8 cellular contexts compared by ENCODE assay signal in the genomic region with DNA sequence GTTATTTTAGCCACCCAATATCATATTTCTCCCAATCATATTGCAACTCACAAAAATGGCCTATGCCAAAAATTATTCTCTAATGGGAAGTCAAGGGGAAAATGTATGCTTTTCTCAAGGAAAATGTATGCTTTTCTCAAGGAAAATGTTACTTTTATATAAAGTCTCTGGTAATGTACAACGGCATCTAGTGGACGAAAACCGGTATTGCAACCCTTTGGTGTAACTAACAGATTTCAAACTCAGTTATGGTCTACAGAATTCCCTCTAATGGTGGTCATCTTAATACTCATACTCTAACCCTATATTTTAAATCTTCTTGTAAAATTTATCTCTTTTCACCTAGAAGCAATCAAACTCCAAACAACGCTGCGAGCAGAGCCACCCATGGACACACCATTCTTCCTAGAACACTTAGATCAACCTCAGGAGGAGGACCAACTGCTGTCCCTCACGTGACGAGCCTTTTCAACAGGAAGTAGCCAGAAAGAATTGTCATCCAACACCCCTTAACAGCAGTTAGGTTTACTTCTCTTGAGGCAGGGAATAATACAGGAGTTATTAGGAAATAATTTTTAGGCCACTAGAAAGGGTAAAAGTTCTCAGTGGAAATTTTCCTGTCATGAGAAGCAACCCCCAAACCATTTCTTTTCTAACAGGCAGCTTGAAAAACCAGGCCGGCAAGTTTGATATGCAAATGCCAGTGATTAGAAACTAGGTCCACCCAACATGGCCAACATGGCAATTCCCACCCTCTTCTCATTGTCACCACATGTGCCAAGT. TPM values are rescaled to one million over a fixed set of nuclear protein-coding genes. Genes with fewer than 3 reads are reported as not detected.
DNase-seq lines count a peak whose midpoint lies in the region; ATAC-seq, FAIRE-seq and TF ChIP-seq lines count a peak whose summit lies in the region.

No MANE protein-coding gene starts in this region.

- DNase-seq in activated gamma-delta T cell treated with Interleukin-2 at 50 U/mL for 16 hours (peak; percentile 41), activated gamma-delta T cell (lab: John Stamatoyannopoulos, UW) (no peak), HuH-7.5 (ENCODE audit: low spot score) (peak; percentile 54), WTC11 (ENCODE audit: low spot score) (peak; percentile 34), small intestine (peak; percentile 42), ureter (ENCODE audit: low spot score) (no peak), sciatic nerve (ENCODE audit: low spot score) (no peak)

- WGBS in gastroesophageal sphincter (ENCODE audit: low coverage in 1 of 2), 2 donors, result 21 to 31% methylated on average over 6 to 8 of the region's 8 CpGs
- WGBS in small intestine, 3 donors, result 19 to 25% (median 24%) methylated on average over 8 of the region's 8 CpGs

- H3K4me1 Mint-ChIP-seq in WTC11, result peaks cover 56% of the 10 kb centered on the region

- H3K36me3 ChIP-seq in gastroesophageal sphincter (no peaks in the 10 kb centered on the region), small intestine (ENCODE audit: control insufficient read depth in 2 of 2, insufficient read depth in 2 of 2, low read length in 2 of 2) (no peaks in the 10 kb centered on the region)

- POLR2A ChIA-PET in WTC11 (lab: Charles Lee), result no interaction called here

- ATAC-seq in WTC11 (peak; percentile 18; the same call in 1 of the 2 replicates), gastroesophageal sphincter (no peak), sciatic nerve (no peak)

- intact Hi-C loops in sciatic nerve (cut with DNase I), result no loop called here

- H3K4me1 ChIP-seq in gastroesophageal sphincter, result no peaks in the 10 kb centered on the region
- peaks cover 2 to 3% of the 10 kb centered on the region in 2 donors for H3K4me1 ChIP-seq in small intestine (ENCODE audit: control insufficient read depth in 2 of 2, insufficient read depth in 1 of 2, low read depth in 1 of 2, low read length in 1 of 2)

- H3K27me3 ChIP-seq in gastroesophageal sphincter (peaks cover 7% of the 10 kb centered on the region), small intestine (ENCODE audit: control insufficient read depth in 2 of 2, insufficient read depth in 2 of 2, low read length in 2 of 2) (no peaks in the 10 kb centered on the region)

- peak overlapping the region; percentile 30 for H3K4me3 Mint-ChIP-seq in WTC11

- no peaks in the 10 kb centered on the region for H3K9me3 ChIP-seq in gastroesophageal sphincter
- H3K9me3 ChIP-seq in small intestine (ENCODE audit: control insufficient read depth, low read depth), result no peaks in the 10 kb centered on the region

- H3K27me3 Mint-ChIP-seq in WTC11 (ENCODE audit: low read depth), result no peaks in the 10 kb centered on the region

- H3K36me3 Mint-ChIP-seq in WTC11, result no peaks in the 10 kb centered on the region

- no peak for FAIRE-seq in small intestine (lab: Jason Lieb, UNC)

- no peak for TF ChIP-seq POLR2A in gastroesophageal sphincter (IDR thresholded peaks at IDR 0.05)

- CTCF ChIA-PET in WTC11 (lab: Charles Lee), result interaction anchor here (0.6 kb wide), 1 partner anchor 272 kb away, joined by 3 read pairs; no protein-coding TSS in a partner anchor

- no peaks in the 10 kb centered on the region for H3K9me3 Mint-ChIP-seq in WTC11

- H3K27ac Mint-ChIP-seq in WTC11, result peak overlapping the region; percentile 92

- no peak overlapping the region for H3K4me3 ChIP-seq in gastroesophageal sphincter
- no peak overlapping the region for H3K4me3 ChIP-seq in small intestine (ENCODE audit: low read depth in 1 of 2, low read length in 2 of 2)

- H3K27ac ChIP-seq in gastroesophageal sphincter, result no peak overlapping the region
- H3K27ac ChIP-seq in small intestine (ENCODE audit: low read depth in 1 of 2, low read length in 1 of 2), result no peak overlapping the region

- no peak for TF ChIP-seq EP300 in gastroesophageal sphincter (IDR thresholded peaks at IDR 0.05)

- TF ChIP-seq CTCF in WTC11 (IDR thresholded peaks at IDR 0.05) (peak; percentile 89), gastroesophageal sphincter (IDR thresholded peaks at IDR 0.05) (peak; percentile 63 to 84 (median 76))

TF ChIP-seq in WTC11, 78 proteins besides CTCF, POLR2A, EP300 and RAD21 (continues in another document):
- TF ChIP-seq MYBL2 (CRISPR knock-in tag; IDR thresholded peaks at IDR 0.05) (no peak), JUN (CRISPR knock-in tag; IDR thresholded peaks at IDR 0.05) (no peak), ESRRA (CRISPR knock-in tag; IDR thresholded peaks at IDR 0.05; ENCODE audit: borderline replicate concordance) (no peak), CREB1 (CRISPR knock-in tag; IDR thresholded peaks at IDR 0.05) (no peak), ATF1 (CRISPR knock-in tag; IDR thresholded peaks at IDR 0.05) (no peak), FOXK1 (CRISPR knock-in tag; IDR thresholded peaks at IDR 0.05) (no peak), FOXP1 (CRISPR knock-in tag; IDR thresholded peaks at IDR 0.05; ENCODE audit: borderline replicate concordance) (no peak), PRRX2 (CRISPR knock-in tag; IDR thresholded peaks at IDR 0.05) (no peak)
- TF ChIP-seq, protein P1, sequence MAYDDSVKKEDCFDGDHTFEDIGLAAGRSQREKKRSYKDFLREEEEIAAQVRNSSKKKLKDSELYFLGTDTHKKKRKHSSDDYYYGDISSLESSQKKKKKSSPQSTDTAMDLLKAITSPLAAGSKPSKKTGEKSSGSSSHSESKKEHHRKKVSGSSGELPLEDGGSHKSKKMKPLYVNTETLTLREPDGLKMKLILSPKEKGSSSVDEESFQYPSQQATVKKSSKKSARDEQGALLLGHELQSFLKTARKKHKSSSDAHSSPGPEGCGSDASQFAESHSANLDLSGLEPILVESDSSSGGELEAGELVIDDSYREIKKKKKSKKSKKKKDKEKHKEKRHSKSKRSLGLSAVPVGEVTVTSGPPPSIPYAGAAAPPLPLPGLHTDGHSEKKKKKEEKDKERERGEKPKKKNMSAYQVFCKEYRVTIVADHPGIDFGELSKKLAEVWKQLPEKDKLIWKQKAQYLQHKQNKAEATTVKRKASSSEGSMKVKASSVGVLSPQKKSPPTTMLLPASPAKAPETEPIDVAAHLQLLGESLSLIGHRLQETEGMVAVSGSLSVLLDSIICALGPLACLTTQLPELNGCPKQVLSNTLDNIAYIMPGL (CRISPR knock-in tag; IDR thresholded peaks at IDR 0.05), result no peak
- TF ChIP-seq, protein P2, sequence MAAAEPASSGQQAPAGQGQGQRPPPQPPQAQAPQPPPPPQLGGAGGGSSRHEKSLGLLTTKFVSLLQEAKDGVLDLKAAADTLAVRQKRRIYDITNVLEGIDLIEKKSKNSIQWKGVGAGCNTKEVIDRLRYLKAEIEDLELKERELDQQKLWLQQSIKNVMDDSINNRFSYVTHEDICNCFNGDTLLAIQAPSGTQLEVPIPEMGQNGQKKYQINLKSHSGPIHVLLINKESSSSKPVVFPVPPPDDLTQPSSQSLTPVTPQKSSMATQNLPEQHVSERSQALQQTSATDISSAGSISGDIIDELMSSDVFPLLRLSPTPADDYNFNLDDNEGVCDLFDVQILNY (CRISPR knock-in tag; IDR thresholded peaks at IDR 0.05), result no peak
- TF ChIP-seq, protein P3, sequence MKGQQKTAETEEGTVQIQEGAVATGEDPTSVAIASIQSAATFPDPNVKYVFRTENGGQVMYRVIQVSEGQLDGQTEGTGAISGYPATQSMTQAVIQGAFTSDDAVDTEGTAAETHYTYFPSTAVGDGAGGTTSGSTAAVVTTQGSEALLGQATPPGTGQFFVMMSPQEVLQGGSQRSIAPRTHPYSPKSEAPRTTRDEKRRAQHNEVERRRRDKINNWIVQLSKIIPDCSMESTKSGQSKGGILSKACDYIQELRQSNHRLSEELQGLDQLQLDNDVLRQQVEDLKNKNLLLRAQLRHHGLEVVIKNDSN (CRISPR knock-in tag; IDR thresholded peaks at IDR 0.05), result peak; percentile 85
- TF ChIP-seq, protein P4, sequence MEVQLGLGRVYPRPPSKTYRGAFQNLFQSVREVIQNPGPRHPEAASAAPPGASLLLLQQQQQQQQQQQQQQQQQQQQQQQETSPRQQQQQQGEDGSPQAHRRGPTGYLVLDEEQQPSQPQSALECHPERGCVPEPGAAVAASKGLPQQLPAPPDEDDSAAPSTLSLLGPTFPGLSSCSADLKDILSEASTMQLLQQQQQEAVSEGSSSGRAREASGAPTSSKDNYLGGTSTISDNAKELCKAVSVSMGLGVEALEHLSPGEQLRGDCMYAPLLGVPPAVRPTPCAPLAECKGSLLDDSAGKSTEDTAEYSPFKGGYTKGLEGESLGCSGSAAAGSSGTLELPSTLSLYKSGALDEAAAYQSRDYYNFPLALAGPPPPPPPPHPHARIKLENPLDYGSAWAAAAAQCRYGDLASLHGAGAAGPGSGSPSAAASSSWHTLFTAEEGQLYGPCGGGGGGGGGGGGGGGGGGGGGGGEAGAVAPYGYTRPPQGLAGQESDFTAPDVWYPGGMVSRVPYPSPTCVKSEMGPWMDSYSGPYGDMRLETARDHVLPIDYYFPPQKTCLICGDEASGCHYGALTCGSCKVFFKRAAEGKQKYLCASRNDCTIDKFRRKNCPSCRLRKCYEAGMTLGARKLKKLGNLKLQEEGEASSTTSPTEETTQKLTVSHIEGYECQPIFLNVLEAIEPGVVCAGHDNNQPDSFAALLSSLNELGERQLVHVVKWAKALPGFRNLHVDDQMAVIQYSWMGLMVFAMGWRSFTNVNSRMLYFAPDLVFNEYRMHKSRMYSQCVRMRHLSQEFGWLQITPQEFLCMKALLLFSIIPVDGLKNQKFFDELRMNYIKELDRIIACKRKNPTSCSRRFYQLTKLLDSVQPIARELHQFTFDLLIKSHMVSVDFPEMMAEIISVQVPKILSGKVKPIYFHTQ (CRISPR knock-in tag; IDR thresholded peaks at IDR 0.05), result no peak
- TF ChIP-seq, protein P5, sequence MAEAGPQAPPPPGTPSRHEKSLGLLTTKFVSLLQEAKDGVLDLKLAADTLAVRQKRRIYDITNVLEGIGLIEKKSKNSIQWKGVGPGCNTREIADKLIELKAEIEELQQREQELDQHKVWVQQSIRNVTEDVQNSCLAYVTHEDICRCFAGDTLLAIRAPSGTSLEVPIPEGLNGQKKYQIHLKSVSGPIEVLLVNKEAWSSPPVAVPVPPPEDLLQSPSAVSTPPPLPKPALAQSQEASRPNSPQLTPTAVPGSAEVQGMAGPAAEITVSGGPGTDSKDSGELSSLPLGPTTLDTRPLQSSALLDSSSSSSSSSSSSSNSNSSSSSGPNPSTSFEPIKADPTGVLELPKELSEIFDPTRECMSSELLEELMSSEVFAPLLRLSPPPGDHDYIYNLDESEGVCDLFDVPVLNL (CRISPR knock-in tag; IDR thresholded peaks at IDR 0.05; ENCODE audit: borderline replicate concordance, low read depth), result no peak

RNA-seq across cellular contexts. Expression of a gene that starts 20.1 kb away (rescaled TPM):
- total RNA-seq in WTC11 (2021) (not detected in 3 replicates), gastroesophageal sphincter (not detected), ureter (not detected), sciatic nerve (not detected)
- polyA plus RNA-seq in small intestine, result 100 to 1,000 TPM in 2 of 3 donors, 10 to 100 TPM in 1; 35.0 to 310 (median 219) TPM

RNA-seq across cellular contexts. Expression of a gene that starts 50.0 kb away (rescaled TPM):
- 34.4 to 42.0 TPM (median 38.2 TPM) in 3 replicates for total RNA-seq in WTC11 (2021)
- not detected for total RNA-seq in gastroesophageal sphincter
- under 1 TPM in 1 of 3 donors, not detected in 2; 0.31 TPM for polyA plus RNA-seq in small intestine
- total RNA-seq in ureter, result not detected
- total RNA-seq in sciatic nerve, result 1.3 TPM

Comparison
In these comparisons a context has a peak if more than half of its experiments do, and no peak if none do; other contexts are left out.
1. DNase-seq: peak in activated gamma-delta T cell treated with Interleukin-2 at 50 U/mL for 16 hours (single experiment), HuH-7.5 (single experiment), WTC11 (single experiment) and small intestine (single experiment); none in activated gamma-delta T cell (single experiment), ureter (single experiment) and sciatic nerve (single experiment).
2. RNA of a gene that starts 50.0 kb away (total RNA-seq): 34.4 to 42.0 TPM in WTC11; 1.3 TPM in sciatic nerve (single experiment), not detected in gastroesophageal sphincter and not detected in ureter (single experiment); every median in the first group is over 10 times any median in the second.